Comparison of ENCODE assay signal across 3 cellular contexts in genomic region chr10:35578608-35578956, GRCh38.
TF ChIP-seq lines count a peak whose summit lies in the region.

No MANE protein-coding gene starts in this region.

TF ChIP-seq in IMR-90, 13 proteins besides CTCF, POLR2A, EP300 and RAD21:
- TF ChIP-seq MAFK (IDR thresholded peaks at IDR 0.05; ENCODE audit: low read depth, low read length) (peak; percentile 70), SMC3 (IDR thresholded peaks at IDR 0.05; ENCODE audit: low read depth, low read length) (no peak)

TF ChIP-seq in HepG2, 621 proteins besides CTCF, POLR2A, EP300 and RAD21:
- no peak for TF ChIP-seq ERF (CRISPR knock-in tag; IDR thresholded peaks at IDR 0.05)
- no peak for TF ChIP-seq LCORL (IDR thresholded peaks at IDR 0.05)
- TF ChIP-seq LCORL (CRISPR knock-in tag; IDR thresholded peaks at IDR 0.05) = no peak
- peak; percentile 68 to 79 for TF ChIP-seq MAFK (conservative IDR thresholded peaks at IDR 0.05 in 1 of 2, IDR thresholded peaks at IDR 0.05 in 1 of 2; ENCODE audit: low read length in 2 of 2)
- peak; percentile 62 for TF ChIP-seq MAFF (IDR thresholded peaks at IDR 0.05; ENCODE audit: low read depth, low read length)
- no peak for TF ChIP-seq ZBTB21 (CRISPR knock-in tag; IDR thresholded peaks at IDR 0.05)

TF ChIP-seq in SK-N-SH, 30 proteins besides CTCF, POLR2A, EP300 and RAD21:
- no peak for TF ChIP-seq RXRA (IDR thresholded peaks at IDR 0.05; ENCODE audit: borderline replicate concordance, low read depth)
- TF ChIP-seq MXI1 (IDR thresholded peaks at IDR 0.05; ENCODE audit: low read depth, low read length) = no peak
- TF ChIP-seq TCF12 (IDR thresholded peaks at IDR 0.05) = no peak
- no peak for TF ChIP-seq MEF2A (IDR thresholded peaks at IDR 0.05; ENCODE audit: borderline replicate concordance, low read depth)
- TF ChIP-seq NRF1 (IDR thresholded peaks at IDR 0.05; ENCODE audit: low read depth, low read length) = no peak
- no peak for TF ChIP-seq ZBTB33 (IDR thresholded peaks at IDR 0.05; ENCODE audit: borderline replicate concordance, low read depth)
